In the genomic region with DNA sequence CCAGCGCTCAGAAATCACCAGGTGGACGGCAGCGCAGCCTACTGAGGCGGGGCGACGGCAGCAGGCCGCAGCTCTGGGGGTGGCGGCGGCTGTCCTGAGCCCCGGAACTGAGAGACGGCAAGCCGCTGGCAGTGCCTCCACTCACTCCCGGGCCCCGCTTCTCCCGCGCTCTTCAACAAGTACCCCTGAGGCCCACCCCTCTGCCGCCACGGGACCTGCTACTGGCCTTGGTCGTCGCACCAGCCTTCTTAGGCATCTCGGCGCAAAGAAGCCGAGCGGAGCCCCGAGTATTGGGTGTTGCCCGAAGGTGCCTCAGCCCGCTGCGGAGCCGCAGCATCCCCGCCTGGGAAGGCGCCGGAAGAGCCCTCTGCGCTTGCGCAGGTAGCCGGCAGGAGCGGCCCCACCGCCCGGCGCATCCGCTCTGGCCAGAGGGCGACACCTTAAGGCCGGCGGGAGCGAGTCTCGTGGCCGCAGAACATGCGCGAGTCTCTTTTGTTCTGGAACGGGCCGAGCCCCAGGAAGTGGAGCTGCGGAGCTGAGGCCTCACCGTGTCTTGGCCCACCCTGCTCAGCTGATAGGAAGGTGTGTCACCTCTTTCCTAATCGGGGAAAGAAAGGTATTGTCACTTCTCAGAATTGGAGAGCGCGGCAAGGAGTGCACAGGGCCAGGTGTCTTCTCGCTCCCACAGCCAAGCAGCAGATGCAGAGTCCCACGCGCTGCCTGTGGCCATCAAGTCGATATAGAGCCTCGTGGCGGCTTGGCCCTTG, we compare ENCODE assay signal across 8 cellular contexts. TPM values are rescaled to one million over a fixed set of nuclear protein-coding genes. Genes with fewer than 3 reads are reported as not detected.
DNase-seq lines count a peak whose midpoint lies in the region; ATAC-seq and TF ChIP-seq lines count a peak whose summit lies in the region.

TSS of gene C15orf40 (minus strand) at position 369 of the 767 bp plus-strand sequence. CDS start at position 337, 32 bp downstream.

- TF ChIP-seq POLR2A in spleen (IDR thresholded peaks at IDR 0.05): peak in 2 of 3 donors; percentile 11 to 59

- no peaks in the 10 kb centered on the region for H3K27me3 ChIP-seq in spleen (replicated peaks in 1 of 7)

- peaks cover 21 to 58% (median 31%) of the 10 kb centered on the region in 6 donors for H3K4me1 ChIP-seq in spleen

- peaks cover 0 to 45% (median 39%) of the 10 kb centered on the region in 6 donors for H3K36me3 ChIP-seq in spleen

- H3K4me3 ChIP-seq in cardiac fibroblast (replicated peaks in 1 of 2; ENCODE audit: low read depth in 2 of 2, low read length in 2 of 2) (peak within 1 kb of the TSS; percentile 80 to 83), spleen (peak within 1 kb of the TSS; percentile 89 to 100 (median 100))

- DNase-seq in AG09319 (ENCODE audit: extremely low read depth, low read depth) (peak; percentile 77), NCI-H2196 treated with DMSO at 0.1 percent for 48 hours (lab: John Stamatoyannopoulos, UW; ENCODE audit: unreplicated experiment) (peak; percentile 56), activated B cell treated with CpG ODN at 0.5 μM for 24 hours (peak; percentile 89), cardiac fibroblast (ENCODE audit: low read depth in 2 of 2) (peak; percentile 90 to 94), immature natural killer cell (peak; percentile 88 to 91 (median 90)), spleen (peak; percentile 98)

- H3K4me3 Mint-ChIP-seq in activated B cell treated with CpG ODN at 0.5 μM for 24 hours: peak within 1 kb of the TSS; percentile 97
- H3K4me3 Mint-ChIP-seq in immature natural killer cell: peak within 1 kb of the TSS; percentile 94 to 100 (median 99)

- CTCF ChIA-PET in activated B cell treated with CpG ODN at 0.5 μM for 24 hours (lab: Charles Lee): interaction anchor here (0.7 to 2.3 kb wide), 12 partner anchors 8 to 481 kb away, joined by 3 to 14 read pairs (median 6); partner anchors contain the start of genes BTBD1, RAMAC and RPS17

- H3K27me3 Mint-ChIP-seq in activated B cell treated with CpG ODN at 0.5 μM for 24 hours (no peaks in the 10 kb centered on the region), immature natural killer cell (ENCODE audit: low read depth in 3 of 3) (peaks cover 3 to 7% (median 4%) of the 10 kb centered on the region in 3 donors)

- H3K9me3 Mint-ChIP-seq in activated B cell treated with CpG ODN at 0.5 μM for 24 hours: no peaks in the 10 kb centered on the region
- H3K9me3 Mint-ChIP-seq in immature natural killer cell: peaks cover 0 to 2% (median 0%) of the 10 kb centered on the region in 6 donors

- TF ChIP-seq CTCF in AG09319 (IDR thresholded peaks at IDR 0.05; ENCODE audit: low read depth, low read length) (peak; percentile 73), activated B cell treated with CpG ODN at 0.5 μM for 24 hours (IDR thresholded peaks at IDR 0.05) (no peak), cardiac fibroblast (IDR thresholded peaks at IDR 0.05; ENCODE audit: low read depth, low read length) (peak; percentile 60), spleen (IDR thresholded peaks at IDR 0.05 in 8 of 11, conservative IDR thresholded peaks at IDR 0.05 in 3 of 11) (peak; percentile 42 to 77 (median 66))

- ATAC-seq in GM18909 (IDR thresholded peaks at IDR 0.05; ENCODE audit: poor library complexity, unreplicated experiment) (peak; percentile 88), HG03159 (IDR thresholded peaks at IDR 0.05; ENCODE audit: unreplicated experiment) (peak; percentile 87), activated B cell treated with CpG ODN at 0.5 μM for 24 hours (ENCODE audit: low read depth) (peak; percentile 88)

- H3K4me1 Mint-ChIP-seq in activated B cell treated with CpG ODN at 0.5 μM for 24 hours (peaks cover 40% of the 10 kb centered on the region), immature natural killer cell (peaks cover 42 to 48% of the 10 kb centered on the region in 2 donors)

- H3K36me3 Mint-ChIP-seq in activated B cell treated with CpG ODN at 0.5 μM for 24 hours (ENCODE audit: low read depth) (peaks cover 39% of the 10 kb centered on the region), immature natural killer cell (peaks cover 0 to 9% (median 3%) of the 10 kb centered on the region in 3 donors)

- intact Hi-C loops in activated B cell treated with CpG ODN at 0.5 μM for 24 hours (cut with micrococcal nuclease): loop anchor here (1.0 to 5.0 kb wide), 10 partner anchors 11 to 546 kb away; partner anchors contain the start of genes RAMAC, RPS17, TM6SF1 and WHAMM
- intact Hi-C loops in spleen (cut with DNase I; ENCODE audit: low total_unique reads): no loop called here

- H3K27ac Mint-ChIP-seq in activated B cell treated with CpG ODN at 0.5 μM for 24 hours: peak within 1 kb of the TSS; percentile 87
- peak within 1 kb of the TSS; percentile 85 to 99 (median 98) for H3K27ac Mint-ChIP-seq in immature natural killer cell

- WGBS in spleen, 5 donors: 0 to 2% (median 1%) methylated on average over 45 to 61 of the region's 61 CpGs

- no peaks in the 10 kb centered on the region for H3K9me3 ChIP-seq in spleen

- H3K27ac ChIP-seq in spleen: peak within 1 kb of the TSS; percentile 76 to 94 (median 88)

- POLR2A ChIA-PET in activated B cell treated with CpG ODN at 0.5 μM for 24 hours (lab: Charles Lee): interaction anchor here (0.7 to 2.9 kb wide), 16 partner anchors 10 to 481 kb away, joined by 3 to 37 read pairs (median 5); partner anchors contain the start of genes BTBD1, RAMAC, RPS17 and WHAMM

RNA-seq across cellular contexts. Expression of gene C15orf40, which starts in this region (rescaled TPM):
- total RNA-seq in activated B cell treated with CpG ODN at 0.5 μM for 24 hours: 33.3 and 41.9 TPM in 2 replicates
- 10 to 100 TPM; 48.1 to 56.5 (median 48.7) TPM for polyA plus RNA-seq in immature natural killer cell
- total RNA-seq in spleen: 10 to 100 TPM; 12.9 to 34.9 (median 20.6) TPM
- 10 to 100 TPM; 22.8 to 26.8 (median 26.3) TPM for polyA plus RNA-seq in spleen

Comparison
In these comparisons a context has a peak if more than half of its experiments do, and no peak if none do; other contexts are left out.
1. Peak in every context shown above with its lines: DNase-seq, ATAC-seq, H3K4me3 ChIP-seq and H3K27ac ChIP-seq.